14 cellular contexts compared by ENCODE assay signal in genomic region chr1:33163621-33164071, GRCh38. TPM values are rescaled to one million over a fixed set of nuclear protein-coding genes. Genes with fewer than 3 reads are reported as not detected.
DNase-seq lines count a peak whose midpoint lies in the region; ATAC-seq and TF ChIP-seq lines count a peak whose summit lies in the region.
"Had no signal": no experiment of that assay in that cellular context is flagged by ENCODE, and none has a peak within 500 bp of the region (broad histone marks: within the 10 kb centered on the region; RNA-seq: fewer than 3 reads in every experiment).

No MANE protein-coding gene starts in this region.

- ATAC-seq in IMR-90 (ENCODE audit: low read depth): peak; percentile 86
- ATAC-seq: foreskin keratinocyte had no signal

- peak overlapping the region; percentile 89 to 91 for H4K8ac ChIP-seq in IMR-90 (ENCODE audit: low read depth in 2 of 2, low read length in 2 of 2)

- BruUV-seq in IMR-90 (replicated peaks; lab: Mats Ljungman, UMichigan) (no TSS peak), MCF 10A (replicated peaks; lab: Mats Ljungman, UMichigan) (no TSS peak)

- no peaks in the 10 kb centered on the region for H4K20me1 ChIP-seq in IMR-90 (ENCODE audit: insufficient read depth, low read length)

- H3K14ac ChIP-seq in IMR-90 (replicated peaks; ENCODE audit: low read depth, low read length): peak overlapping the region; percentile 93

- peaks cover 11% of the 10 kb centered on the region; the same call in 1 of the 2 replicates for H3K36me3 ChIP-seq in IMR-90 (ENCODE audit: control insufficient read depth, insufficient read depth, low read length)
- no peaks in the 10 kb centered on the region for H3K36me3 ChIP-seq in testis (ENCODE audit: low read depth, missing control alignments)

- peak overlapping the region; percentile 81 for H3K27ac ChIP-seq in IMR-90 (ENCODE audit: insufficient read depth, low read length)
- H3K27ac ChIP-seq in layer of hippocampus (ENCODE audit: low read depth, low read length): peak overlapping the region; percentile 30
- peak overlapping the region; percentile 22 to 39 for H3K27ac ChIP-seq in testis
- H3K27ac ChIP-seq: foreskin keratinocyte, SK-N-MC had no signal

- H3K4me3 Mint-ChIP-seq in MCF 10A (ENCODE audit: unreplicated experiment): no peak overlapping the region
- H3K4me3 Mint-ChIP-seq: activated naive CD4-positive, alpha-beta T cell treated with anti-CD3 and anti-CD28 coated beads, Interleukin-2, amount 10 ng/mL, durations not matched to agents 7 days and 5 days; CD4-positive, alpha-beta T cell had no signal

- peaks cover 5 to 51% of the 10 kb centered on the region in 2 experiments; a peak in 3 of 4 replicates for H3K79me1 ChIP-seq in IMR-90 (ENCODE audit: low read depth in 1 of 2, low read length in 2 of 2)

- intact Hi-C loops in IMR-90 (cut with micrococcal nuclease) (no loop called here), testis (cut with DNase I; ENCODE audit: low total_unique reads) (no loop called here), MCF 10A (cut with micrococcal nuclease) (no loop called here), lower leg skin (cut with DNase I; ENCODE audit: low total_unique reads) (no loop called here)

- WGBS in IMR-90 (ENCODE audit: extremely low coverage in 2 of 2, insufficient read length in 1 of 2), 2 experiments: no CpG with 5 or more reads among the region's 8 CpGs
- WGBS in testis, 2 donors: 54 to 63% methylated on average over 8 of the region's 8 CpGs
- 74 to 79% methylated on average over 8 of the region's 8 CpGs for WGBS in lower leg skin, 2 donors

- no peak for TF ChIP-seq CTCF in IMR-90 (conservative IDR thresholded peaks at IDR 0.05; ENCODE audit: low read depth, low read length)
- TF ChIP-seq CTCF in astrocyte of the spinal cord (IDR thresholded peaks at IDR 0.05; ENCODE audit: low read depth, low read length): no peak
- TF ChIP-seq CTCF in testis (IDR thresholded peaks at IDR 0.05): no peak
- TF ChIP-seq CTCF in MCF 10A (IDR thresholded peaks at IDR 0.05; ENCODE audit: unreplicated experiment): no peak
- TF ChIP-seq CTCF in lower leg skin (IDR thresholded peaks at IDR 0.05): no peak

- peaks cover 7% of the 10 kb centered on the region for H3K36me3 Mint-ChIP-seq in MCF 10A (ENCODE audit: insufficient read depth, unreplicated experiment)

- H3K9ac ChIP-seq in IMR-90 (ENCODE audit: low read depth, low read length): peak overlapping the region; percentile 51; the same call in 1 of the 2 replicates

- H3K18ac ChIP-seq in IMR-90 (ENCODE audit: low read depth, low read length): peak overlapping the region; percentile 88

- peak overlapping the region; percentile 21 for H2AK9ac ChIP-seq in IMR-90 (replicated peaks; ENCODE audit: low read depth, low read length, poor library complexity)

- H2BK5ac ChIP-seq in IMR-90 (ENCODE audit: low read depth, low read length, poor library complexity, severe bottlenecking): peak overlapping the region; percentile 75

- H3K4me3 ChIP-seq in IMR-90 (ENCODE audit: insufficient read depth, low read depth, low read length) (no peak overlapping the region), astrocyte of the spinal cord (ENCODE audit: low read depth, low read length) (no peak overlapping the region), testis (no peak overlapping the region), lower leg skin (ENCODE audit: low read depth, poor library complexity, severe bottlenecking) (no peak overlapping the region)
- H3K4me3 ChIP-seq: SK-N-MC had no signal

- H3K4me1 ChIP-seq in IMR-90 (ENCODE audit: control insufficient read depth, insufficient read depth, low read length) (peaks cover 26% of the 10 kb centered on the region), testis (peaks cover 15% of the 10 kb centered on the region)
- H3K4me1 ChIP-seq: foreskin keratinocyte had no signal

- peak overlapping the region; percentile 93 for H4K91ac ChIP-seq in IMR-90 (ENCODE audit: insufficient read depth, low read depth, low read length)

- H4K5ac ChIP-seq in IMR-90 (ENCODE audit: low read depth, low read length): peak overlapping the region; percentile 88

- POLR2A ChIA-PET in IMR-90 (lab: Charles Lee; ENCODE audit: unreplicated experiment) (interaction anchor here (0.6 kb wide), 1 partner anchor 289 kb away, joined by 3 read pairs; no protein-coding TSS in a partner anchor), MCF 10A (lab: Yijun Ruan, JAX) (no interaction called here)

- no peak overlapping the region; the same call in 1 of the 2 replicates for H3K4me2 ChIP-seq in IMR-90 (ENCODE audit: low read depth, low read length)

- peak overlapping the region; percentile 94 for H3K4ac ChIP-seq in IMR-90 (ENCODE audit: low read depth, low read length)

- H2BK15ac ChIP-seq in IMR-90 (ENCODE audit: low read depth, low read length): peak overlapping the region; percentile 85; the same call in 2 of the 3 replicates

- H2BK120ac ChIP-seq in IMR-90 (ENCODE audit: low read depth, low read length): peak overlapping the region; percentile 93

- H3K9me3 ChIP-seq in IMR-90 (ENCODE audit: control insufficient read depth, insufficient read depth, low read length) (0 out of 2 replicates have a peak, but pooled peaks cover 3% of the 10 kb centered on the region), testis (no peaks in the 10 kb centered on the region)

- H3K9me1 ChIP-seq in IMR-90 (ENCODE audit: insufficient read depth, low read length): peaks cover 30% of the 10 kb centered on the region

- H3K4me1 Mint-ChIP-seq in MCF 10A (ENCODE audit: insufficient read depth, unreplicated experiment): no peaks in the 10 kb centered on the region
- H3K4me1 Mint-ChIP-seq: activated naive CD4-positive, alpha-beta T cell treated with anti-CD3 and anti-CD28 coated beads, Interleukin-2, amount 10 ng/mL, durations not matched to agents 7 days and 5 days had no signal

- H3K23ac ChIP-seq in IMR-90 (ENCODE audit: low read depth, low read length): peak overlapping the region; percentile 91

- TF ChIP-seq POLR2A in IMR-90 (IDR thresholded peaks at IDR 0.05; ENCODE audit: low read depth, low read length) (no peak), testis (IDR thresholded peaks at IDR 0.05) (no peak), lower leg skin (IDR thresholded peaks at IDR 0.05) (no peak)

- H2AFZ ChIP-seq in IMR-90 (replicated peaks; ENCODE audit: low read length, poor library complexity): peak overlapping the region; percentile 75

- H3K27me3 Mint-ChIP-seq in MCF 10A (ENCODE audit: insufficient read depth, unreplicated experiment): no peaks in the 10 kb centered on the region
- H3K27me3 Mint-ChIP-seq: activated naive CD4-positive, alpha-beta T cell treated with anti-CD3 and anti-CD28 coated beads, Interleukin-2, amount 10 ng/mL, durations not matched to agents 7 days and 5 days; CD4-positive, alpha-beta T cell had no signal

- CTCF ChIA-PET in IMR-90 (lab: Yijun Ruan, JAX): no interaction called here
- CTCF ChIA-PET in MCF 10A (lab: Yijun Ruan, JAX): no interaction called here

- H3K27ac Mint-ChIP-seq in MCF 10A (ENCODE audit: low read depth, unreplicated experiment): no peak overlapping the region
- H3K27ac Mint-ChIP-seq: activated naive CD4-positive, alpha-beta T cell treated with anti-CD3 and anti-CD28 coated beads, Interleukin-2, amount 10 ng/mL, durations not matched to agents 7 days and 5 days; CD4-positive, alpha-beta T cell had no signal

- dilution Hi-C loops in IMR-90 (cut with HindIII; ENCODE audit: low sequenced_read_pairs, unreplicated experiment): no loop called here

- peak overlapping the region; percentile 92 for H2BK20ac ChIP-seq in IMR-90 (ENCODE audit: low read depth, low read length)

- peak overlapping the region; percentile 92 for H2AK5ac ChIP-seq in IMR-90 (ENCODE audit: low read depth, low read length)

- H3K27me3 ChIP-seq in IMR-90 (ENCODE audit: control insufficient read depth, insufficient read depth, low read length): no peaks in the 10 kb centered on the region
- no peaks in the 10 kb centered on the region for H3K27me3 ChIP-seq in layer of hippocampus (ENCODE audit: control insufficient read depth, insufficient read depth, low read length)
- no peaks in the 10 kb centered on the region for H3K27me3 ChIP-seq in testis
- H3K27me3 ChIP-seq: foreskin keratinocyte had no signal

- DNase-seq in IMR-90: peak; percentile 90
- DNase-seq in astrocyte of the spinal cord (ENCODE audit: low read depth, low spot score): peak; percentile 96
- no peak for DNase-seq in testis
- no peak for DNase-seq in stimulated activated CD4-positive, alpha-beta T cell treated with anti-CD3 and anti-CD28 coated beads, Interleukin-1b, Interleukin-23, amount 100 ng/mL, for 48 hours
- DNase-seq in MCF 10A (ENCODE audit: unreplicated experiment): no peak
- DNase-seq in lower leg skin (ENCODE audit: low spot score in 2 of 2): no peak
- no peak for DNase-seq in NCI-H1105 (lab: John Stamatoyannopoulos, UW)
- DNase-seq: activated CD8-positive, alpha-beta memory T cell treated with anti-CD3 and anti-CD28 coated beads for 24 hours; activated naive CD4-positive, alpha-beta T cell treated with anti-CD3 and anti-CD28 coated beads, Interleukin-2, amount 10 ng/mL, durations not matched to agents 7 days and 5 days; CD4-positive, alpha-beta T cell; foreskin keratinocyte; NCI-H1092 had no signal

- no peaks in the 10 kb centered on the region for H3K9me3 Mint-ChIP-seq in MCF 10A (ENCODE audit: unreplicated experiment)
- H3K9me3 Mint-ChIP-seq: activated naive CD4-positive, alpha-beta T cell treated with anti-CD3 and anti-CD28 coated beads, Interleukin-2, amount 10 ng/mL, durations not matched to agents 7 days and 5 days; CD4-positive, alpha-beta T cell had no signal

- no peak for TF ChIP-seq RAD21 in IMR-90 (IDR thresholded peaks at IDR 0.05; ENCODE audit: low read length)

- in situ Hi-C loops in IMR-90 (cut with MboI; ENCODE audit: low sequenced_read_pairs) (no loop called here), astrocyte of the spinal cord (cut with HindIII; ENCODE audit: low sequenced_read_pairs) (no loop called here)

- peak overlapping the region; percentile 85 for H3K56ac ChIP-seq in IMR-90 (ENCODE audit: extremely low read depth, insufficient read depth, low read length)

TF ChIP-seq in IMR-90, 13 proteins besides CTCF, POLR2A, EP300 and RAD21 (continues in another document):
- TF ChIP-seq NFE2L2 (IDR thresholded peaks at IDR 0.05; ENCODE audit: low read depth, low read length) (peak; percentile 45; the same call in 1 of the 2 replicates), RCOR1 (IDR thresholded peaks at IDR 0.05; ENCODE audit: insufficient replicate concordance, low read length) (peak; percentile 31), SMC3 (IDR thresholded peaks at IDR 0.05; ENCODE audit: low read depth, low read length) (no peak), MXI1 (IDR thresholded peaks at IDR 0.05; ENCODE audit: borderline replicate concordance, low read depth, low read length) (no peak), CEBPB (IDR thresholded peaks at IDR 0.05; ENCODE audit: low read depth, low read length) (no peak)

RNA-seq across cellular contexts. Expression of gene TRIM62, which starts 18.2 kb away (rescaled TPM):
- total RNA-seq in IMR-90 (2012; rRNA removed) (2.8 and 3.0 TPM in 2 replicates), testis (1 to 10 TPM; 6.2 to 8.8 TPM), MCF 10A (2022) (2.4 and 2.8 TPM in 2 replicates), lower leg skin (10 to 100 TPM; 25.8 to 32.0 (median 29.9) TPM)
- polyA plus RNA-seq in IMR-90 (2012; rRNA removed) (11.1 and 12.8 TPM in 2 replicates), testis (ENCODE audit: insufficient read depth, low read depth, low replicate concordance) (6.0 TPM)
- polyA plus RNA-seq in IMR-90 (2012; cell fraction: cytosol; rRNA removed): 4.8 and 18.3 TPM in 2 replicates
- 25.0 and 36.8 TPM in 2 replicates for polyA plus RNA-seq in IMR-90 (2012; cell fraction: nucleus; rRNA removed; ENCODE audit: low replicate concordance)

Comparison
In these comparisons a context has a peak if more than half of its experiments do, and no peak if none do; other contexts are left out.
1. DNase-seq: peak in IMR-90 (single experiment) and astrocyte of the spinal cord (single experiment); none in testis (single experiment), stimulated activated CD4-positive, alpha-beta T cell treated with anti-CD3 and anti-CD28 coated beads, Interleukin-1b, Interleukin-23, amount 100 ng/mL, for 48 hours (single experiment), MCF 10A (single experiment), lower leg skin (0 of 2) and NCI-H1105 (single experiment).
2. H3K27ac ChIP-seq: peak in every context shown above with its lines; median percentile 81 in IMR-90; 30 in testis; 30 in layer of hippocampus.